ENCODE assay signal across 15 cellular contexts in genomic region chr9:536597-537511, GRCh38. TPM values are rescaled to one million over a fixed set of nuclear protein-coding genes. Genes with fewer than 3 reads are reported as not detected.
DNase-seq lines count a peak whose midpoint lies in the region; ATAC-seq and TF ChIP-seq lines count a peak whose summit lies in the region.
"Had no signal": no experiment of that assay in that cellular context is flagged by ENCODE, and none has a peak within 500 bp of the region (broad histone marks: within the 10 kb centered on the region; RNA-seq: fewer than 3 reads in every experiment).

No MANE protein-coding gene starts in this region.

- no peak for TF ChIP-seq CTCF in psoas muscle (IDR thresholded peaks at IDR 0.05)
- TF ChIP-seq CTCF in upper lobe of left lung (IDR thresholded peaks at IDR 0.05): no peak

- intact Hi-C loops in psoas muscle (cut with DNase I): loop anchor here in 1 of 2 donors (5.0 kb wide), 1 partner anchor 35 kb away; the partner anchor contains the start of gene KANK1

- no peaks in the 10 kb centered on the region for H3K36me3 ChIP-seq in psoas muscle (ENCODE audit: insufficient read depth in 1 of 2, low read depth in 1 of 2)
- no peaks in the 10 kb centered on the region for H3K36me3 ChIP-seq in upper lobe of left lung
- peaks cover 76% of the 10 kb centered on the region for H3K36me3 ChIP-seq in MG63
- H3K36me3 ChIP-seq: ascending aorta, SJSA1 had no signal

- POLR2A ChIA-PET in T-cell (lab: Charles Lee): no interaction called here

- H3K27me3 ChIP-seq in psoas muscle (ENCODE audit: insufficient read depth in 3 of 3, low read length in 2 of 3) (no peaks in the 10 kb centered on the region), upper lobe of left lung (no peaks in the 10 kb centered on the region), MG63 (no peaks in the 10 kb centered on the region)
- H3K27me3 ChIP-seq: ascending aorta, SJSA1 had no signal

- peak overlapping the region; percentile 17 for H3K4me3 ChIP-seq in psoas muscle
- H3K4me3 ChIP-seq in upper lobe of left lung: no peak overlapping the region
- no peak overlapping the region for H3K4me3 ChIP-seq in MG63
- H3K4me3 ChIP-seq: ascending aorta, SJSA1 had no signal

- H3K9me3 Mint-ChIP-seq in activated naive CD4-positive, alpha-beta T cell treated with anti-CD3 and anti-CD28 coated beads, Interleukin-2, amount 50 U/mL, for 24 hours: peaks cover 4% of the 10 kb centered on the region
- H3K9me3 Mint-ChIP-seq in T-cell: peaks cover 0 to 2% (median 0%) of the 10 kb centered on the region in 3 donors

- no peak for TF ChIP-seq EP300 in upper lobe of left lung (IDR thresholded peaks at IDR 0.05)

- no peak for TF ChIP-seq POLR2A in upper lobe of left lung (IDR thresholded peaks at IDR 0.05)

- H3K4me1 Mint-ChIP-seq in activated naive CD4-positive, alpha-beta T cell treated with anti-CD3 and anti-CD28 coated beads, Interleukin-2, amount 50 U/mL, for 24 hours: peaks cover 74% of the 10 kb centered on the region
- H3K4me1 Mint-ChIP-seq in T-cell: peaks cover 5 to 57% (median 16%) of the 10 kb centered on the region in 3 donors

- H3K36me3 Mint-ChIP-seq in activated naive CD4-positive, alpha-beta T cell treated with anti-CD3 and anti-CD28 coated beads, Interleukin-2, amount 50 U/mL, for 24 hours: peaks cover 18% of the 10 kb centered on the region
- peaks cover 16% of the 10 kb centered on the region for H3K36me3 Mint-ChIP-seq in T-cell

- peak overlapping the region; percentile 80 for H3K4me3 Mint-ChIP-seq in activated naive CD4-positive, alpha-beta T cell treated with anti-CD3 and anti-CD28 coated beads, Interleukin-2, amount 50 U/mL, for 24 hours
- peak overlapping the region in 2 of 3 donors; percentile 63 to 73 for H3K4me3 Mint-ChIP-seq in T-cell

- H3K4me1 ChIP-seq in psoas muscle (peaks cover 26% of the 10 kb centered on the region), upper lobe of left lung (peaks cover 0 to 13% (median 7%) of the 10 kb centered on the region in 4 donors)
- H3K4me1 ChIP-seq: SJSA1 had no signal

- CTCF ChIA-PET in T-cell (lab: Charles Lee): no interaction called here

- H3K27ac Mint-ChIP-seq in activated naive CD4-positive, alpha-beta T cell treated with anti-CD3 and anti-CD28 coated beads, Interleukin-2, amount 50 U/mL, for 24 hours: peak overlapping the region; percentile 91
- H3K27ac Mint-ChIP-seq in T-cell: peak overlapping the region; percentile 11 to 93
- H3K27ac Mint-ChIP-seq: naive B cell had no signal

- ATAC-seq in T-cell (replicated peaks in 1 of 4): peak in 2 of 4 experiments; percentile 47
- peak; percentile 57 to 79 (median 74) for ATAC-seq in psoas muscle
- no peak for ATAC-seq in upper lobe of left lung (ENCODE audit: low FRiP score in 2 of 2)

- peak overlapping the region; percentile 33 for H3K27ac ChIP-seq in psoas muscle
- no peak overlapping the region for H3K27ac ChIP-seq in upper lobe of left lung
- H3K27ac ChIP-seq: ascending aorta, epithelial cell of prostate, SJSA1 had no signal

- H3K9me3 ChIP-seq in psoas muscle (no peaks in the 10 kb centered on the region), upper lobe of left lung (no peaks in the 10 kb centered on the region), MG63 (0 out of 2 replicates have a peak, but pooled peaks cover 2% of the 10 kb centered on the region)
- H3K9me3 ChIP-seq: ascending aorta, SJSA1 had no signal

- 56 to 64% (median 60%) methylated on average over 11 of the region's 11 CpGs for WGBS in psoas muscle, 3 donors
- WGBS in upper lobe of left lung, 2 donors: 71 to 74% methylated on average over 11 of the region's 11 CpGs

- DNase-seq in activated naive CD4-positive, alpha-beta T cell treated with anti-CD3 and anti-CD28 coated beads, Interleukin-2, amount 50 U/mL, for 16 hours: no peak
- peak; percentile 96 for DNase-seq in NCI-H1105 treated with DMSO at 0.1 percent for 48 hours (lab: John Stamatoyannopoulos, UW)
- DNase-seq in T-cell: peak in 1 of 34 experiments; percentile 9
- no peak for DNase-seq in psoas muscle
- DNase-seq in NCI-H146 (lab: John Stamatoyannopoulos, UW): no peak
- DNase-seq in upper lobe of left lung: no peak
- DNase-seq in MG63: no peak
- DNase-seq: AML-193; naive B cell; NCI-H2081; stimulated activated CD4-positive, alpha-beta T cell treated with anti-CD3 and anti-CD28 coated beads, Interleukin-12 subunit alpha, Interleukin-12 subunit beta, amount 100 ng/mL, for 4 hours had no signal

- H3K27me3 Mint-ChIP-seq in activated naive CD4-positive, alpha-beta T cell treated with anti-CD3 and anti-CD28 coated beads, Interleukin-2, amount 50 U/mL, for 24 hours: no peaks in the 10 kb centered on the region
- peaks cover 0 to 4% of the 10 kb centered on the region in 2 donors for H3K27me3 Mint-ChIP-seq in T-cell

RNA-seq across cellular contexts. Expression of gene KANK1, which starts 32.4 kb away (rescaled TPM):
- total RNA-seq in T-cell (10 to 100 TPM in 4 of 5 donors, 1 to 10 TPM in 1; 5.3 to 30.3 (median 14.1) TPM), psoas muscle (100 to 1,000 TPM in 1 of 4 donors, 10 to 100 TPM in 3; 29.2 to 114 (median 60.0) TPM), upper lobe of left lung (10 to 100 TPM; 32.8 to 64.9 (median 45.3) TPM)
- 10 to 100 TPM; 28.4 to 75.1 (median 32.8) TPM for polyA plus RNA-seq in psoas muscle
- 45.6 and 48.8 TPM in 2 replicates for total RNA-seq in MG63 (2014; rRNA removed; shearing (Covaris generic); ENCODE audit: low replicate concordance)

Comparison
In these comparisons a context has a peak if more than half of its experiments do, and no peak if none do; other contexts are left out.
1. ATAC-seq: peak in psoas muscle (4 of 4); none in upper lobe of left lung (0 of 2).